In genomic region chr1:35268282-35269189, GRCh38 we compare ENCODE assay signal across 8 cellular contexts. TPM values are rescaled to one million over a fixed set of nuclear protein-coding genes. Genes with fewer than 3 reads are reported as not detected.
DNase-seq lines count a peak whose midpoint lies in the region; ATAC-seq, FAIRE-seq and TF ChIP-seq lines count a peak whose summit lies in the region.

Gene ZMYM4 (plus strand): TSS chr1:35268709. CDS start chr1:35269047, 338 bp downstream.

- H2AK9ac ChIP-seq in IMR-90 (replicated peaks; ENCODE audit: low read depth, low read length, poor library complexity): peak within 1 kb of the TSS; percentile 93

- peak within 1 kb of the TSS; percentile 91 for H3K23ac ChIP-seq in IMR-90 (ENCODE audit: low read depth, low read length)

- H3K79me1 ChIP-seq in IMR-90 (ENCODE audit: low read depth in 1 of 2, low read length in 2 of 2): peaks cover 0 to 33% of the 10 kb centered on the region in 2 experiments; a peak in 2 of 4 replicates

- H4K5ac ChIP-seq in IMR-90 (ENCODE audit: low read depth, low read length): peak within 1 kb of the TSS; percentile 99

- CTCF ChIA-PET in IMR-90 (lab: Yijun Ruan, JAX) (no interaction called here), PC-3 (lab: Charles Lee) (no interaction called here)

- H3K9me3 ChIP-seq in IMR-90 (ENCODE audit: control insufficient read depth, insufficient read depth, low read length) (no peaks in the 10 kb centered on the region), PC-3 (ENCODE audit: low read length) (no peaks in the 10 kb centered on the region), mucosa of rectum (ENCODE audit: control insufficient read depth in 2 of 2, low read length in 2 of 2) (no peaks in the 10 kb centered on the region)

- peak within 1 kb of the TSS; percentile 88 for H3K27ac ChIP-seq in IMR-90 (ENCODE audit: insufficient read depth, low read length)
- peak within 1 kb of the TSS; percentile 51 for H3K27ac ChIP-seq in PC-3 (ENCODE audit: low read length)
- H3K27ac ChIP-seq in mucosa of rectum (ENCODE audit: low read depth in 2 of 2, low read length in 2 of 2): peak within 1 kb of the TSS; percentile 77

- ATAC-seq in GM21515 (IDR thresholded peaks at IDR 0.05; ENCODE audit: unreplicated experiment) (peak; percentile 80), IMR-90 (ENCODE audit: low read depth) (peak; percentile 95), PC-3 (peak; percentile 89)

- H3K9me2 ChIP-seq in PC-3 (replicated peaks; ENCODE audit: low read length): no peaks in the 10 kb centered on the region

- H2AFZ ChIP-seq in IMR-90 (replicated peaks; ENCODE audit: low read length, poor library complexity): peak within 1 kb of the TSS; percentile 92
- H2AFZ ChIP-seq in PC-3 (ENCODE audit: low read length): peak within 1 kb of the TSS; percentile 82

- WGBS in IMR-90 (ENCODE audit: extremely low coverage in 2 of 2, insufficient read length in 1 of 2), 2 experiments: 0% methylated on average over 16 of the region's 65 CpGs; no CpG with 5 or more reads in 1 of the 2 experiments

- H3K4me2 ChIP-seq in IMR-90 (ENCODE audit: low read depth, low read length) (peak within 1 kb of the TSS; percentile 93), PC-3 (ENCODE audit: low read length) (peak within 1 kb of the TSS; percentile 84)

- peak within 1 kb of the TSS; percentile 79 for H2BK5ac ChIP-seq in IMR-90 (ENCODE audit: low read depth, low read length, poor library complexity, severe bottlenecking)

- H2AK5ac ChIP-seq in IMR-90 (ENCODE audit: low read depth, low read length): peak within 1 kb of the TSS; percentile 68

- H3K14ac ChIP-seq in IMR-90 (replicated peaks; ENCODE audit: low read depth, low read length): peak within 1 kb of the TSS; percentile 94

- no TSS peak for BruUV-seq in IMR-90 (replicated peaks; lab: Mats Ljungman, UMichigan)
- no TSS peak for BruUV-seq in PC-3 (replicated peaks; lab: Mats Ljungman, UMichigan)

- TF ChIP-seq POLR2A in IMR-90 (IDR thresholded peaks at IDR 0.05; ENCODE audit: low read depth, low read length) (peak; percentile 77), erythroblast (IDR thresholded peaks at IDR 0.05; ENCODE audit: low read length) (no peak)

- H4K20me1 ChIP-seq in IMR-90 (ENCODE audit: insufficient read depth, low read length): peaks cover 10% of the 10 kb centered on the region; the same call in 1 of the 2 replicates
- H4K20me1 ChIP-seq in PC-3 (ENCODE audit: low read length): peaks cover 4% of the 10 kb centered on the region; the same call in 1 of the 2 replicates

- TF ChIP-seq RAD21 in IMR-90 (IDR thresholded peaks at IDR 0.05; ENCODE audit: low read length): no peak

- peaks cover 55% of the 10 kb centered on the region for H3K79me2 ChIP-seq in PC-3 (ENCODE audit: low read length)

- peak within 1 kb of the TSS; percentile 11; the same call in 1 of the 2 replicates for H2BK20ac ChIP-seq in IMR-90 (ENCODE audit: low read depth, low read length)

- peak within 1 kb of the TSS; percentile 83 for H4K91ac ChIP-seq in IMR-90 (ENCODE audit: insufficient read depth, low read depth, low read length)

- DNase-seq in D721Med (ENCODE audit: insufficient read length, low spot score) (peak; percentile 79), IMR-90 (peak; percentile 99), PC-3 (peak; percentile 95), erythroblast (lab: John Stamatoyannopoulos, UW) (peak; percentile 93 to 96)
- peak; percentile 85 for DNase-seq in activated T-cell treated with anti-CD3 and anti-CD28 coated beads, Interleukin-2, amount 50 U/mL, for 1 hour
- DNase-seq in stimulated activated CD8-positive, alpha-beta memory T cell treated with anti-CD3 and anti-CD28 coated beads, Interleukin-4, amount 100 ng/mL, for 48 hours: peak; percentile 91

- peak within 1 kb of the TSS; percentile 63; the same call in 2 of the 3 replicates for H2BK15ac ChIP-seq in IMR-90 (ENCODE audit: low read depth, low read length)

- peak; percentile 51 for FAIRE-seq in D721Med (lab: Jason Lieb, UNC)

- peak within 1 kb of the TSS; percentile 84 for H3K4me3 ChIP-seq in IMR-90 (ENCODE audit: insufficient read depth, low read depth, low read length)
- H3K4me3 ChIP-seq in PC-3 (ENCODE audit: low read length): peak within 1 kb of the TSS; percentile 76
- H3K4me3 ChIP-seq in mucosa of rectum (ENCODE audit: low read length in 2 of 2): peak within 1 kb of the TSS; percentile 79 to 85

- peak within 1 kb of the TSS; percentile 91 to 100 for H4K8ac ChIP-seq in IMR-90 (ENCODE audit: low read depth in 2 of 2, low read length in 2 of 2)

- H3K56ac ChIP-seq in IMR-90 (ENCODE audit: extremely low read depth, insufficient read depth, low read length): peak within 1 kb of the TSS; percentile 81; the same call in 1 of the 2 replicates

- H3K4me1 ChIP-seq in IMR-90 (ENCODE audit: control insufficient read depth, insufficient read depth, low read length) (no peaks in the 10 kb centered on the region; the same call in none of the 2 replicates), PC-3 (ENCODE audit: insufficient read depth, low read length) (peaks cover 31% of the 10 kb centered on the region), mucosa of rectum (ENCODE audit: control insufficient read depth in 2 of 2, insufficient read depth in 2 of 2, low read length in 2 of 2) (peaks cover 7 to 13% of the 10 kb centered on the region in 2 donors)

- peak within 1 kb of the TSS; percentile 87 for H3K4ac ChIP-seq in IMR-90 (ENCODE audit: low read depth, low read length)

- POLR2A ChIA-PET in IMR-90 (lab: Charles Lee; ENCODE audit: unreplicated experiment) (interaction anchor here (0.5 kb wide), 1 partner anchor 125 kb away, joined by 5 read pairs; no protein-coding TSS in a partner anchor), PC-3 (lab: Charles Lee; ENCODE audit: unreplicated experiment) (no interaction called here)

- in situ Hi-C loops in IMR-90 (cut with MboI; ENCODE audit: low sequenced_read_pairs): no loop called here

- peak within 1 kb of the TSS; percentile 96 for H3K9ac ChIP-seq in IMR-90 (ENCODE audit: low read depth, low read length)
- peak within 1 kb of the TSS; percentile 97 for H3K9ac ChIP-seq in PC-3 (ENCODE audit: low read length)
- H3K9ac ChIP-seq in mucosa of rectum (ENCODE audit: low read depth in 1 of 2, low read length in 2 of 2): peak within 1 kb of the TSS; percentile 48 to 85

- H3K36me3 ChIP-seq in IMR-90 (ENCODE audit: control insufficient read depth, insufficient read depth, low read length): no peaks in the 10 kb centered on the region
- peaks cover 3% of the 10 kb centered on the region; the same call in 1 of the 2 replicates for H3K36me3 ChIP-seq in PC-3 (ENCODE audit: low read depth, low read length)
- H3K36me3 ChIP-seq in mucosa of rectum (ENCODE audit: control insufficient read depth in 2 of 2, insufficient read depth in 2 of 2, low read length in 2 of 2): no peaks in the 10 kb centered on the region

- peak within 1 kb of the TSS; percentile 36 for H2BK120ac ChIP-seq in IMR-90 (ENCODE audit: low read depth, low read length)

- no peaks in the 10 kb centered on the region for H3K9me1 ChIP-seq in IMR-90 (ENCODE audit: insufficient read depth, low read length)

- TF ChIP-seq CTCF in D721Med (IDR thresholded peaks at IDR 0.05; ENCODE audit: insufficient read depth, missing control alignments): no peak
- TF ChIP-seq CTCF in IMR-90 (conservative IDR thresholded peaks at IDR 0.05; ENCODE audit: low read depth, low read length): peak; percentile 8; the same call in 1 of the 2 replicates
- no peak for TF ChIP-seq CTCF in PC-3 (conservative IDR thresholded peaks at IDR 0.05; ENCODE audit: low read depth, low read length)

- H3K27me3 ChIP-seq in IMR-90 (ENCODE audit: control insufficient read depth, insufficient read depth, low read length) (no peaks in the 10 kb centered on the region), PC-3 (ENCODE audit: low read length) (no peaks in the 10 kb centered on the region), mucosa of rectum (ENCODE audit: control insufficient read depth in 2 of 2, insufficient read depth in 2 of 2, low read length in 2 of 2) (no peaks in the 10 kb centered on the region)

- H3K18ac ChIP-seq in IMR-90 (ENCODE audit: low read depth, low read length): peak within 1 kb of the TSS; percentile 85

- dilution Hi-C loops in IMR-90 (cut with HindIII; ENCODE audit: low sequenced_read_pairs, unreplicated experiment): no loop called here

- no peaks in the 10 kb centered on the region for H3F3A ChIP-seq in PC-3 (ENCODE audit: low read length, unreplicated experiment)

- intact Hi-C loops in IMR-90 (cut with micrococcal nuclease): no loop called here
- intact Hi-C loops in PC-3 (cut with micrococcal nuclease): loop anchor here (2.0 to 10.0 kb wide), 2 partner anchors 66 to 234 kb away; partner anchors contain the start of gene ZMYM6

TF ChIP-seq in IMR-90, 13 proteins besides CTCF, POLR2A, EP300 and RAD21:
- TF ChIP-seq FOS (IDR thresholded peaks at IDR 0.05; ENCODE audit: low read depth, low read length) (no peak), RFX5 (IDR thresholded peaks at IDR 0.05; ENCODE audit: low read depth, low read length) (no peak), MAZ (IDR thresholded peaks at IDR 0.05; ENCODE audit: borderline replicate concordance, low read depth, low read length) (peak; percentile 87; the same call in 1 of the 2 replicates), CHD1 (IDR thresholded peaks at IDR 0.05; ENCODE audit: low read depth, low read length) (no peak), BHLHE40 (IDR thresholded peaks at IDR 0.05; ENCODE audit: low read depth, low read length) (0 out of 2 replicates have a peak, but pooled peaks have one; percentile 35)
- TF ChIP-seq, protein P1, sequence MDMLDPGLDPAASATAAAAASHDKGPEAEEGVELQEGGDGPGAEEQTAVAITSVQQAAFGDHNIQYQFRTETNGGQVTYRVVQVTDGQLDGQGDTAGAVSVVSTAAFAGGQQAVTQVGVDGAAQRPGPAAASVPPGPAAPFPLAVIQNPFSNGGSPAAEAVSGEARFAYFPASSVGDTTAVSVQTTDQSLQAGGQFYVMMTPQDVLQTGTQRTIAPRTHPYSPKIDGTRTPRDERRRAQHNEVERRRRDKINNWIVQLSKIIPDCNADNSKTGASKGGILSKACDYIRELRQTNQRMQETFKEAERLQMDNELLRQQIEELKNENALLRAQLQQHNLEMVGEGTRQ (IDR thresholded peaks at IDR 0.05; ENCODE audit: low read depth, low read length): no peak

RNA-seq across cellular contexts. Expression of gene ZMYM4, which starts in this region (rescaled TPM):
- total RNA-seq in IMR-90 (2012; rRNA removed) (53.8 and 56.9 TPM in 2 replicates), PC-3 (2014; rRNA removed) (28.5 and 31.0 TPM in 2 replicates)
- 11.2 and 14.7 TPM in 2 replicates for polyA plus RNA-seq in IMR-90 (2012; rRNA removed)
- 2.5 and 4.2 TPM in 2 replicates for polyA plus RNA-seq in IMR-90 (2012; cell fraction: cytosol; rRNA removed)
- 2.4 and 27.3 TPM in 2 replicates for polyA plus RNA-seq in IMR-90 (2012; cell fraction: nucleus; rRNA removed; ENCODE audit: low replicate concordance)

Comparison
In these comparisons a context has a peak if more than half of its experiments do, and no peak if none do; other contexts are left out.
1. Peak in every context shown above with its lines: DNase-seq, ATAC-seq, H3K4me3 ChIP-seq and H3K27ac ChIP-seq.